In the genomic region with DNA sequence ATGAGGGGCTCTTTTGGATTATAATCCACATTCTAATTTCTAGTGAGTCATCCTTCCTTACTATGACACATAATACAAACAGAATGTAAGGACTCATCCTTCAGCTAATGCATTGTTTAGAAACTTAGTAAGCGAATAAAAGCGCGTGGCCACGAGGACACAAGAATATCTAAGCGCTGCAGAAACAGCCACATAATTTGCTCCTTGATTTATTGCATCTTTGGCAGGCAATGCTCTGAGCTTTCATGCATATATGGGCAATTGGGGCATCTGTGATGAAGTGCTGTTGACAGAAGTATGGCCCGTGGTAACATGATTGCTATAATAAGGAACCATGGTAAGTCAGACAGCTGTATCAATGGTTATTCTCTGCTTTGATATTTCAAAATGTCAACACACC, we compare ENCODE assay signal across 12 cellular contexts.
DNase-seq lines count a peak whose midpoint lies in the region; ATAC-seq and TF ChIP-seq lines count a peak whose summit lies in the region.
"Had no signal": no experiment of that assay in that cellular context is flagged by ENCODE, and none has a peak within 500 bp of the region (broad histone marks: within the 10 kb centered on the region; RNA-seq: fewer than 3 reads in every experiment).

No MANE protein-coding gene starts in this region.

- no peak overlapping the region for H3K27ac ChIP-seq in mammary epithelial cell (ENCODE audit: insufficient read depth, low read depth, low read length)
- peak overlapping the region; percentile 70 for H3K27ac ChIP-seq in psoas muscle
- H3K27ac ChIP-seq: HL-60 had no signal

- 68% methylated on average over 6 of the region's 6 CpGs for WGBS in mammary epithelial cell (ENCODE audit: low coverage, missing lambda C conversion rate)
- 19 to 39% (median 21%) methylated on average over 6 of the region's 6 CpGs for WGBS in psoas muscle, 3 donors

- peak overlapping the region; percentile 33 for H2AFZ ChIP-seq in mammary epithelial cell (ENCODE audit: low read depth, low read length)

- ATAC-seq in psoas muscle = peak; percentile 95 to 97 (median 97)
- ATAC-seq in HG02588 (IDR thresholded peaks at IDR 0.05; ENCODE audit: unreplicated experiment) = no peak
- no peak for ATAC-seq in GM21786 (IDR thresholded peaks at IDR 0.05; ENCODE audit: unreplicated experiment)
- ATAC-seq: natural killer cell had no signal

- dilution Hi-C loops in mammary epithelial cell (cut with HindIII; ENCODE audit: low sequenced_read_pairs) = no loop called here

- no peak overlapping the region for H3K9ac ChIP-seq in mammary epithelial cell (ENCODE audit: insufficient read depth, low read length)

- no peaks in the 10 kb centered on the region for H3K9me3 ChIP-seq in mammary epithelial cell (replicated peaks; ENCODE audit: insufficient read depth, low read length)
- H3K9me3 ChIP-seq in psoas muscle = no peaks in the 10 kb centered on the region

- DNase-seq in GM04503 (ENCODE audit: low read depth) (peak; percentile 95), NCI-H187 (lab: John Stamatoyannopoulos, UW) (peak; percentile 20 to 23), mammary epithelial cell (peak; percentile 8), psoas muscle (peak in 1 of 2 donors; percentile 53), AML-193 (lab: John Stamatoyannopoulos, UW) (no peak)
- DNase-seq: natural killer cell; NCI-H345; stimulated activated CD4-positive, alpha-beta T cell treated with anti-CD3 and anti-CD28 coated beads, Interleukin-2, amount 100 ng/mL, for 48 hours; T-helper 1 cell had no signal

- H3K36me3 ChIP-seq in mammary epithelial cell (ENCODE audit: insufficient read depth, low read length) (no peaks in the 10 kb centered on the region), psoas muscle (ENCODE audit: insufficient read depth in 1 of 2, low read depth in 1 of 2) (no peaks in the 10 kb centered on the region)

- H4K20me1 ChIP-seq in mammary epithelial cell (ENCODE audit: insufficient read depth, low read length) = no peaks in the 10 kb centered on the region

- no peak overlapping the region for H3K4me3 ChIP-seq in mammary epithelial cell (replicated peaks in 1 of 3; ENCODE audit: insufficient read depth in 1 of 3, low read depth in 2 of 3, low read length in 3 of 3)
- H3K4me3 ChIP-seq in psoas muscle = no peak overlapping the region

- in situ Hi-C loops in mammary epithelial cell (cut with MboI; ENCODE audit: low sequenced_read_pairs in 2 of 2) = no loop called here

- H3K4me2 ChIP-seq in mammary epithelial cell (ENCODE audit: insufficient read depth, low read depth, low read length) = no peak overlapping the region

- CTCF ChIA-PET in mammary epithelial cell (lab: Charles Lee; ENCODE audit: low non-redundant PET) = no interaction called here

- H3K27me3 ChIP-seq in mammary epithelial cell (ENCODE audit: insufficient read depth, low read length) = no peaks in the 10 kb centered on the region
- no peaks in the 10 kb centered on the region for H3K27me3 ChIP-seq in psoas muscle (ENCODE audit: insufficient read depth in 3 of 3, low read length in 2 of 3)

- H3K79me2 ChIP-seq in mammary epithelial cell (ENCODE audit: insufficient read depth, low read length) = no peaks in the 10 kb centered on the region

- H3K4me1 ChIP-seq in mammary epithelial cell (ENCODE audit: insufficient read depth, low read length) (no peaks in the 10 kb centered on the region), psoas muscle (peaks cover 6% of the 10 kb centered on the region)

- BruUV-seq in mammary epithelial cell (replicated peaks; lab: Mats Ljungman, UMichigan) = no TSS peak

- intact Hi-C loops in mammary epithelial cell (cut with micrococcal nuclease) (no loop called here), psoas muscle (cut with DNase I) (no loop called here)

- TF ChIP-seq CTCF in mammary epithelial cell (conservative IDR thresholded peaks at IDR 0.05 in 1 of 2, IDR thresholded peaks at IDR 0.05 in 1 of 2; ENCODE audit: extremely low read depth in 1 of 2, insufficient read depth in 1 of 2, low read depth in 1 of 2, low read length in 2 of 2) = no peak
- TF ChIP-seq CTCF in psoas muscle (IDR thresholded peaks at IDR 0.05) = no peak

Comparison
In these comparisons a context has a peak if more than half of its experiments do, and no peak if none do; other contexts are left out.
1. DNase-seq: peak in GM04503 (single experiment), NCI-H187 (2 of 2) and mammary epithelial cell (single experiment); none in AML-193 (0 of 2).
2. ATAC-seq: peak in psoas muscle (4 of 4); none in HG02588 (single experiment) and GM21786 (single experiment).